Comparison of ENCODE assay signal across 2 cellular contexts in genomic region chr16:78633551-78633950, GRCh38.
TF ChIP-seq lines count a peak whose summit lies in the region.

No MANE protein-coding gene starts in this region.

TF ChIP-seq in HepG2, 621 proteins besides CTCF, POLR2A, EP300 and RAD21:
- TF ChIP-seq NFAT5 (CRISPR knock-in tag; IDR thresholded peaks at IDR 0.05) (no peak), ZNF7 (CRISPR knock-in tag; IDR thresholded peaks at IDR 0.05) (peak; percentile 48; the same call in 1 of the 2 replicates)

TF ChIP-seq in GM23338, 12 proteins besides CTCF, POLR2A, EP300 and RAD21 (continued from another document):
- no peak for TF ChIP-seq REST (IDR thresholded peaks at IDR 0.05; ENCODE audit: unreplicated experiment)
- no peak for TF ChIP-seq NANOG (IDR thresholded peaks at IDR 0.05; ENCODE audit: borderline replicate concordance)
- no peak for TF ChIP-seq JUNB (IDR thresholded peaks at IDR 0.05; ENCODE audit: unreplicated experiment)
- TF ChIP-seq EZH2phosphoT487 (IDR thresholded peaks at IDR 0.05; ENCODE audit: unreplicated experiment), result no peak
- TF ChIP-seq ZNF114 (CRISPR knock-in tag; IDR thresholded peaks at IDR 0.05), result no peak
TF ChIP-seq in GM23338: peak in this region for 0.
